12 cellular contexts compared by ENCODE assay signal in genomic region chr11:95922099-95922498, GRCh38. TPM values are rescaled to one million over a fixed set of nuclear protein-coding genes. Genes with fewer than 3 reads are reported as not detected.
A peak's percentile ranks its signal among the peaks of the same experiment; 100 is the strongest.
DNase-seq lines count a peak whose midpoint lies in the region; ATAC-seq, FAIRE-seq and TF ChIP-seq lines count a peak whose summit lies in the region.
"Had no signal": no experiment of that assay in that cellular context is flagged by ENCODE, and none has a peak within 500 bp of the region (broad histone marks: within the 10 kb centered on the region; RNA-seq: fewer than 3 reads in every experiment).

No MANE protein-coding gene starts in this region.

- no peaks in the 10 kb centered on the region for H3K27me3 Mint-ChIP-seq in H9 (ENCODE audit: low read depth)
- H3K27me3 Mint-ChIP-seq in activated CD8-positive, alpha-beta T cell treated with anti-CD3 and anti-CD28 coated beads for 36 hours, result no peaks in the 10 kb centered on the region

- no peak overlapping the region; a peak in 1 of 6 replicates for H3K27ac ChIP-seq in A549
- H3K27ac ChIP-seq in H9 (ENCODE audit: insufficient read length, low read depth, low read length), result no peak overlapping the region
- H3K27ac ChIP-seq in iPS-20b (ENCODE audit: low read length), result no peak overlapping the region
- H3K27ac ChIP-seq: cardiac muscle cell, lower lobe of right lung had no signal

- no peak overlapping the region for H2AK5ac ChIP-seq in H9 (ENCODE audit: insufficient read length, low read length)

- no peak overlapping the region for H2BK5ac ChIP-seq in H9 (ENCODE audit: insufficient read length, low read length)

- no peak for TF ChIP-seq RAD21 in A549 (conservative IDR thresholded peaks at IDR 0.05 in 1 of 2, IDR thresholded peaks at IDR 0.05 in 1 of 2)

- no peaks in the 10 kb centered on the region for H3K36me3 Mint-ChIP-seq in H9 (ENCODE audit: insufficient read depth in 1 of 3, low read depth in 3 of 3)
- H3K36me3 Mint-ChIP-seq in activated CD8-positive, alpha-beta T cell treated with anti-CD3 and anti-CD28 coated beads for 36 hours (ENCODE audit: low read depth), result peaks cover 4% of the 10 kb centered on the region

- 2% methylated on average over 2 of the region's 2 CpGs for WGBS in A549 (ENCODE audit: missing lambda C conversion rate)
- WGBS in H9 (ENCODE audit: extremely low coverage, insufficient read length, low lambda C conversion rate), result no CpG with 5 or more reads among the region's 2 CpGs

- POLR2A ChIA-PET in A549 (lab: Yijun Ruan, JAX), result no interaction called here
- POLR2A ChIA-PET in activated CD8-positive, alpha-beta T cell treated with anti-CD3 and anti-CD28 coated beads for 36 hours (lab: Charles Lee), result interaction anchor here (0.8 to 1.5 kb wide), 2 partner anchors 14 to 132 kb away, joined by 3 to 4 read pairs; partner anchors contain the start of gene CEP57

- H3K4me2 ChIP-seq in A549 (peak overlapping the region; percentile 88), H9 (ENCODE audit: insufficient read depth, insufficient read length, low read length) (peak overlapping the region; percentile 63)

- no peak overlapping the region for H4K8ac ChIP-seq in H9 (replicated peaks; ENCODE audit: insufficient read length, low read depth, low read length)

- no peak overlapping the region for H4K5ac ChIP-seq in H9 (ENCODE audit: insufficient read length, low read depth, low read length)

- H3K23ac ChIP-seq in H9 (ENCODE audit: insufficient read length, low read depth, low read length), result no peak overlapping the region

- H4K91ac ChIP-seq in H9 (ENCODE audit: insufficient read length, low read depth, low read length), result no peak overlapping the region

- H3K9me3 Mint-ChIP-seq in H9, result no peaks in the 10 kb centered on the region; a peak in 1 of 5 replicates
- H3K9me3 Mint-ChIP-seq in activated CD8-positive, alpha-beta T cell treated with anti-CD3 and anti-CD28 coated beads for 36 hours, result no peaks in the 10 kb centered on the region

- H3K56ac ChIP-seq in H9 (ENCODE audit: insufficient read length, low read depth, low read length), result no peak overlapping the region

- no peak overlapping the region for H2BK15ac ChIP-seq in H9 (ENCODE audit: low read depth, low read length)

- peaks cover 13% of the 10 kb centered on the region; the same call in 1 of the 2 replicates for H3K79me2 ChIP-seq in H9 (ENCODE audit: insufficient read depth, low read length)

- TF ChIP-seq POLR2A in A549 (IDR thresholded peaks at IDR 0.05; ENCODE audit: low read length), result no peak

- FAIRE-seq in A549 (lab: Jason Lieb, UNC) (no peak), frontal cortex (lab: Jason Lieb, UNC) (no peak)

- no peaks in the 10 kb centered on the region for H3K36me3 ChIP-seq in iPS-20b (ENCODE audit: insufficient read depth, low read depth, low read length)
- H3K36me3 ChIP-seq: cardiac muscle cell, lower lobe of right lung had no signal

- ATAC-seq in A549, result no peak
- ATAC-seq in activated CD8-positive, alpha-beta T cell treated with anti-CD3 and anti-CD28 coated beads for 36 hours, result no peak
- ATAC-seq in GM18867 (IDR thresholded peaks at IDR 0.05; ENCODE audit: unreplicated experiment), result no peak
- ATAC-seq: lower lobe of right lung had no signal

- no peak overlapping the region for H2BK20ac ChIP-seq in H9 (ENCODE audit: low read depth, low read length, poor library complexity, severe bottlenecking)

- intact Hi-C loops in activated CD8-positive, alpha-beta T cell treated with anti-CD3 and anti-CD28 coated beads for 36 hours (cut with micrococcal nuclease), result no loop called here

- CTCF ChIA-PET in A549 (lab: Yijun Ruan, JAX), result interaction anchor here (0.9 to 1.6 kb wide), 2 partner anchors 86 to 421 kb away, joined by 3 to 5 read pairs; partner anchors contain the start of gene MAML2
- CTCF ChIA-PET in activated CD8-positive, alpha-beta T cell treated with anti-CD3 and anti-CD28 coated beads for 36 hours (lab: Charles Lee), result interaction anchor here (1.2 to 1.3 kb wide), 2 partner anchors 15 to 72 kb away, joined by 3 read pairs; no protein-coding TSS in a partner anchor

- peaks cover 10% of the 10 kb centered on the region for H3K79me1 ChIP-seq in H9 (ENCODE audit: insufficient read depth, low read depth, low read length, poor library complexity, severe bottlenecking)

- peaks cover 4% of the 10 kb centered on the region for H3K23me2 ChIP-seq in H9 (ENCODE audit: insufficient read length, low read depth, low read length, poor library complexity, severe bottlenecking)

- TF ChIP-seq CTCF in A549 (IDR thresholded peaks at IDR 0.05) (no peak), H9 (conservative IDR thresholded peaks at IDR 0.05) (no peak)
- TF ChIP-seq CTCF in activated CD8-positive, alpha-beta T cell treated with anti-CD3 and anti-CD28 coated beads for 36 hours (IDR thresholded peaks at IDR 0.05), result no peak

- no peak overlapping the region for H3K18ac ChIP-seq in H9 (ENCODE audit: insufficient read length, low read depth, low read length)

- H3K4me1 ChIP-seq in A549 (peaks cover 32% of the 10 kb centered on the region), H9 (ENCODE audit: insufficient read depth, low read length) (peaks cover 3% of the 10 kb centered on the region; the same call in 1 of the 2 replicates), iPS-20b (ENCODE audit: insufficient read depth, low read length) (peaks cover 14% of the 10 kb centered on the region)

- peaks cover 27 to 30% of the 10 kb centered on the region in 2 experiments for H3K4me1 Mint-ChIP-seq in H9
- H3K4me1 Mint-ChIP-seq in activated CD8-positive, alpha-beta T cell treated with anti-CD3 and anti-CD28 coated beads for 36 hours (ENCODE audit: low read depth), result peaks cover 20% of the 10 kb centered on the region

- H3K4ac ChIP-seq in H9 (ENCODE audit: low read depth, low read length), result no peak overlapping the region

- H2BK120ac ChIP-seq in H9 (ENCODE audit: low read depth, low read length, poor library complexity, severe bottlenecking), result no peak overlapping the region

- H3T11ph ChIP-seq in H9 (ENCODE audit: low read length), result no peak overlapping the region

- H3K27me3 ChIP-seq in H9 (ENCODE audit: insufficient read depth, low read length) (no peaks in the 10 kb centered on the region), iPS-20b (ENCODE audit: insufficient read depth, low read length) (no peaks in the 10 kb centered on the region)
- H3K27me3 ChIP-seq: cardiac muscle cell had no signal

- H2AFZ ChIP-seq in H9 (ENCODE audit: low read length), result no peak overlapping the region

- H3K9ac ChIP-seq in H9 (ENCODE audit: extremely low read depth, insufficient read length, low read length) (no peak overlapping the region), iPS-20b (ENCODE audit: low read depth, low read length) (peak overlapping the region; percentile 13; the same call in 1 of the 2 replicates)

- H3K14ac ChIP-seq in H9 (ENCODE audit: insufficient read depth, low read length), result no peak overlapping the region

- DNase-seq in A549 (ENCODE audit: low read depth in 1 of 2, low spot score in 1 of 2) (no peak), H9 (no peak), frontal cortex (ENCODE audit: low spot score in 2 of 2) (no peak), UCSD-AML1 (lab: John Stamatoyannopoulos, UW; ENCODE audit: unreplicated experiment) (no peak), NCI-H1417 (lab: John Stamatoyannopoulos, UW) (no peak)
- DNase-seq in activated CD8-positive, alpha-beta T cell treated with anti-CD3 and anti-CD28 coated beads for 36 hours, result no peak
- DNase-seq: DMS79; lower lobe of right lung; stimulated activated CD4-positive, alpha-beta T cell treated with anti-CD3 and anti-CD28 coated beads, Interleukin-4, amount 100 ng/mL, for 4 hours had no signal

- no peaks in the 10 kb centered on the region for H3K9me3 ChIP-seq in A549
- H3K9me3 ChIP-seq in H9 (ENCODE audit: control insufficient read depth, low read depth, low read length), result no peaks in the 10 kb centered on the region
- no peaks in the 10 kb centered on the region for H3K9me3 ChIP-seq in iPS-20b (ENCODE audit: insufficient read depth, low read depth, low read length)
- H3K9me3 ChIP-seq: lower lobe of right lung had no signal

- TF ChIP-seq EP300 in A549 (IDR thresholded peaks at IDR 0.05), result no peak

- H3K4me3 Mint-ChIP-seq in H9, result peak overlapping the region; percentile 93 to 95
- H3K4me3 Mint-ChIP-seq in activated CD8-positive, alpha-beta T cell treated with anti-CD3 and anti-CD28 coated beads for 36 hours, result peak overlapping the region; percentile 95

- no peak overlapping the region for H2BK12ac ChIP-seq in H9 (ENCODE audit: insufficient read length, low read depth, low read length)

- H4K20me1 ChIP-seq in H9 (ENCODE audit: control insufficient read depth, insufficient read depth, insufficient read length), result no peaks in the 10 kb centered on the region

- H3K27ac Mint-ChIP-seq in H9, result no peak overlapping the region
- H3K27ac Mint-ChIP-seq in activated CD8-positive, alpha-beta T cell treated with anti-CD3 and anti-CD28 coated beads for 36 hours, result no peak overlapping the region

- peak overlapping the region; percentile 84; the same call in 1 of the 3 replicates for H3K4me3 ChIP-seq in A549
- peak overlapping the region; percentile 91 for H3K4me3 ChIP-seq in iPS-20b (ENCODE audit: low read length)

TF ChIP-seq in A549, 52 proteins besides CTCF, POLR2A, EP300 and RAD21:
- TF ChIP-seq HEYL (CRISPR knock-in tag; IDR thresholded peaks at IDR 0.05), result no peak
- no peak for TF ChIP-seq CBX8 (IDR thresholded peaks at IDR 0.05)
- TF ChIP-seq CEBPB (IDR thresholded peaks at IDR 0.05), result no peak
- TF ChIP-seq ESRRA (IDR thresholded peaks at IDR 0.05; ENCODE audit: borderline replicate concordance, low read length), result no peak
- no peak for TF ChIP-seq NPAS2 (CRISPR knock-in tag; IDR thresholded peaks at IDR 0.05; ENCODE audit: borderline replicate concordance)
- TF ChIP-seq NR3C1 (IDR thresholded peaks at IDR 0.05), result no peak
- TF ChIP-seq KDM5A (IDR thresholded peaks at IDR 0.05), result no peak
- no peak for TF ChIP-seq HOXA7 (CRISPR knock-in tag; IDR thresholded peaks at IDR 0.05)

RNA-seq across cellular contexts. Expression of gene MTMR2, which starts 1.8 kb away (rescaled TPM):
- 25.4 and 28.7 TPM in 2 replicates for polyA plus RNA-seq in A549 (2011; rRNA removed)
- polyA plus RNA-seq in A549 (2012; cell fraction: cytosol; rRNA removed), result 5.6 and 7.3 TPM in 2 replicates
- 4.2 and 4.3 TPM in 2 replicates for polyA plus RNA-seq in A549 (2012; cell fraction: nucleus; rRNA removed)
- polyA plus RNA-seq in A549 (2017; fragmentation: RNase III; extraction: RNeasy Plus Mini Kit Qiagen cat#74134 plus additional on column Dnase treatment), result 20.0 to 22.2 TPM (median 20.2 TPM) in 3 replicates
- polyA minus RNA-seq in A549 (2011; rRNA and poly(A)+ RNA removed), result 18.0 and 18.5 TPM in 2 replicates
- total RNA-seq in H9 (2021), result 55.0 and 59.0 TPM in 2 replicates
- total RNA-seq in activated CD8-positive, alpha-beta T cell treated with anti-CD3 and anti-CD28 coated beads for 36 hours, result 10 to 100 TPM; 36.5 to 39.7 TPM
- total RNA-seq in frontal cortex, result 27.7 TPM
